In genomic region chr11:2398664-2399355, GRCh38 we compare ENCODE assay signal across 8 cellular contexts. TPM values are rescaled to one million over a fixed set of nuclear protein-coding genes. Genes with fewer than 3 reads are reported as not detected.
DNase-seq lines count a peak whose midpoint lies in the region; ATAC-seq and TF ChIP-seq lines count a peak whose summit lies in the region.

No MANE protein-coding gene starts in this region.

- ATAC-seq in GM21526 (IDR thresholded peaks at IDR 0.05; ENCODE audit: low FRiP score, unreplicated experiment), result no peak

- TF ChIP-seq CTCF in VCaP (conservative IDR thresholded peaks at IDR 0.05), result no peak
- TF ChIP-seq CTCF in hepatocyte (IDR thresholded peaks at IDR 0.05; ENCODE audit: poor library complexity), result no peak
- no peak for TF ChIP-seq CTCF in stomach (IDR thresholded peaks at IDR 0.05)

- WGBS in hepatocyte (ENCODE audit: low lambda C conversion rate, missing lambda C conversion rate), result 68% methylated on average over 7 of the region's 7 CpGs
- WGBS in stomach, 5 donors, result 44 to 74% (median 48%) methylated on average over 7 of the region's 7 CpGs

- H3K4me3 ChIP-seq in hepatocyte (no peak overlapping the region), stomach (peak overlapping the region; percentile 63 to 97 (median 76))

- peaks cover 5% of the 10 kb centered on the region for H4K20me1 ChIP-seq in hepatocyte (ENCODE audit: insufficient read depth, poor library complexity, severe bottlenecking)

- no peak overlapping the region for H2AFZ ChIP-seq in hepatocyte

- H3K79me2 ChIP-seq in hepatocyte, result peaks cover 22% of the 10 kb centered on the region

- no peak for TF ChIP-seq POLR2A in stomach (IDR thresholded peaks at IDR 0.05)

- H3K4me1 ChIP-seq in hepatocyte (ENCODE audit: insufficient read depth) (peaks cover 21% of the 10 kb centered on the region), stomach (peaks cover 18 to 46% (median 38%) of the 10 kb centered on the region in 4 donors)

- H3K27ac ChIP-seq in VCaP, result peak overlapping the region; percentile 94
- peak overlapping the region; percentile 95 for H3K27ac ChIP-seq in hepatocyte
- peak overlapping the region; percentile 93 to 100 (median 99) for H3K27ac ChIP-seq in stomach

- no peaks in the 10 kb centered on the region for H3K9me2 ChIP-seq in hepatocyte (replicated peaks; ENCODE audit: insufficient read depth)

- intact Hi-C loops in stomach (cut with DNase I; ENCODE audit: low total_unique reads), result no loop called here

- H3K36me3 ChIP-seq in hepatocyte (replicated peaks; ENCODE audit: insufficient read depth, low read depth) (no peaks in the 10 kb centered on the region), stomach (peaks cover 51 to 73% (median 68%) of the 10 kb centered on the region in 4 donors)

- no peaks in the 10 kb centered on the region for H3K9me3 ChIP-seq in hepatocyte (ENCODE audit: low read depth)
- H3K9me3 ChIP-seq in stomach, result no peaks in the 10 kb centered on the region

- DNase-seq in NCI-H82 (lab: John Stamatoyannopoulos, UW) (peak; percentile 33), NCI-H82 treated with DMSO at 0.1 percent for 48 hours (lab: John Stamatoyannopoulos, UW; ENCODE audit: unreplicated experiment) (no peak), hepatocyte (ENCODE audit: low spot score) (no peak), stomach (no peak), NOMO-1 treated with DMSO at 0.1 percent for 48 hours (lab: John Stamatoyannopoulos, UW; ENCODE audit: unreplicated experiment) (no peak), NCI-H146 treated with DMSO at 0.1 percent for 48 hours (lab: John Stamatoyannopoulos, UW; ENCODE audit: unreplicated experiment) (no peak)

- peak overlapping the region; percentile 90 for H3K4me2 ChIP-seq in hepatocyte

- TF ChIP-seq EP300 in stomach (IDR thresholded peaks at IDR 0.05), result no peak

- no peaks in the 10 kb centered on the region for H3K27me3 ChIP-seq in hepatocyte
- H3K27me3 ChIP-seq in stomach, result no peaks in the 10 kb centered on the region

RNA-seq across cellular contexts. Expression of gene TSSC4, which starts 1.7 kb away (rescaled TPM):
- total RNA-seq in hepatocyte (31.4 and 33.8 TPM in 2 replicates), stomach (100 to 1,000 TPM in 1 of 5 donors, 10 to 100 TPM in 3, 1 to 10 TPM in 1; 9.4 to 147 (median 44.2) TPM)
- polyA plus RNA-seq in hepatocyte (68.5 and 85.4 TPM in 2 replicates), stomach (10 to 100 TPM; 51.5 to 65.3 (median 54.9) TPM)

RNA-seq across cellular contexts. Expression of gene CD81, which starts 21.7 kb away (rescaled TPM):
- total RNA-seq in hepatocyte (216 and 233 TPM in 2 replicates), stomach (100 to 1,000 TPM; 218 to 263 (median 227) TPM)
- polyA plus RNA-seq in hepatocyte (471 and 472 TPM in 2 replicates), stomach (100 to 1,000 TPM in 2 of 3 donors, 10 to 100 TPM in 1; 95.0 to 327 (median 120) TPM)

RNA-seq across cellular contexts. Expression of gene TRPM5, which starts 45.5 kb away (rescaled TPM):
- 0.07 and 0.32 TPM in 2 replicates for total RNA-seq in hepatocyte
- 0.13 and 0.36 TPM in 2 replicates for polyA plus RNA-seq in hepatocyte
- 10 to 100 TPM in 1 of 5 donors, under 1 TPM in 3, not detected in 1; 0.43 to 11.6 (median 0.50) TPM for total RNA-seq in stomach
- polyA plus RNA-seq in stomach, result under 1 TPM; 0.15 to 0.61 (median 0.31) TPM

RNA-seq across cellular contexts. Expression of gene KCNQ1, which starts 46.0 kb away (rescaled TPM):
- total RNA-seq in hepatocyte (1.8 and 4.0 TPM in 2 replicates), stomach (100 to 1,000 TPM in 1 of 5 donors, 10 to 100 TPM in 4; 12.1 to 155 (median 75.9) TPM)
- polyA plus RNA-seq in hepatocyte (4.9 and 6.4 TPM in 2 replicates), stomach (10 to 100 TPM; 29.3 to 55.8 (median 42.2) TPM)
